In the genomic region with DNA sequence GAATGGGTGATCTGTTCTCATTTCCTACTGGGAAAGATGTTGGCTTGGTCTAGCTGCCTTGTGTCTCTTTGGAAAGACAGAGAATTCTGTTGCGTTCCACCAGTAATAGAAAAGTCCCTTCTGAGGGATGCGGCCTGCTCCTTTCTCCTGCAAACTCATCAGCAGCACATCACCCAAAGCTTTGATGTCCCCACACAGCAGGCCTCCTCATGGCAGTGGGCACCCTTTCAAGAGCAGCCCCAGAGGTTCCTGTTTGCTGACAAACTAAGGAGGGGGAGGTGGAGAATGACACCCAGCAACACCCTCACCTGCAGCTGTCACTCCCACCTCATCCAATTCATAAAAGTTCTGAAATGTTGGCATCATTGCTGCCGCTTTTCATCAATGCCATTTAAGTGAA, we compare ENCODE assay signal across 7 cellular contexts.
"Had no signal": no experiment of that assay in that cellular context is flagged by ENCODE, and none has a peak within 500 bp of the region (broad histone marks: within the 10 kb centered on the region; RNA-seq: fewer than 3 reads in every experiment).

No MANE protein-coding gene starts in this region.

- H3K4me3 ChIP-seq: GM23338, K562 had no signal

- ATAC-seq: GM23338, HepG2, K562 had no signal

- H3K4me2 ChIP-seq: GM23338 had no signal

- DNase-seq: H9, HCEC 1CT, Kasumi-1, KG1 had no signal
